Comparison of ENCODE assay signal across 8 cellular contexts in the genomic region with DNA sequence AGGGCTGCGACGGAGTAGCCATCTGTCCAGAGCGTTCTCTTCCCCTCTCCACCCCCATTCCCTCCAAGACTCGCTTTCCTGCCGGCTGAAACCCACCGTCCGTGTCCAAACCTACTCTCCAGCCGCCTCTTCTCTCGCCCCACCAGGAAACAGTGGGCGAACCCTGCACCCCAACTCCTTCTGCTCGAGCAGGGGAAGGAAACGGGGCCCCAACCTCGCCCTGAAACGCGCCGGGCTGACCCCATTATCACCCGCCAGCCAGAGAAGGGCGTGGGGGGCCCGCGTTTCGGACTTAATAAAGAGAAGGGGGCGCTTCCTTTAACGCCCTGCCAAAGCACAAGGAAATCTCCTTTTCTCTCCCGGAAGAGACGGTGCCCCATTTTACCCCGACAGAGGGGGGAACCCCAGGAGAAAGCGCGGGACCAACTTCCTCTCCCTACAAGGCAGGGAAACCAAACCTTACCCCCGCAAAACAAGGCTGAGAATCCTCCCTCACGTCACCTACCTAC. TPM values are rescaled to one million over a fixed set of nuclear protein-coding genes. Genes with fewer than 3 reads are reported as not detected.
DNase-seq lines count a peak whose midpoint lies in the region; ATAC-seq and TF ChIP-seq lines count a peak whose summit lies in the region.

No MANE protein-coding gene starts in this region.

- ATAC-seq in HG03442 (IDR thresholded peaks at IDR 0.05; ENCODE audit: unreplicated experiment) (no peak), HG03175 (IDR thresholded peaks at IDR 0.05; ENCODE audit: unreplicated experiment) (no peak)

- H3K27ac ChIP-seq in OCI-LY3 (ENCODE audit: low read length) (peak overlapping the region; percentile 92), right atrium auricular region (peak overlapping the region; percentile 99 to 100), skeletal muscle tissue (ENCODE audit: low read depth, low read length) (peak overlapping the region; percentile 100)

- DNase-seq in right atrium auricular region (ENCODE audit: low spot score) (no peak), NCI-H226 (no peak)

- H3K9me3 ChIP-seq in ES-I3 (ENCODE audit: control insufficient read depth, insufficient read depth, low read length) (no peaks in the 10 kb centered on the region), OCI-LY3 (ENCODE audit: insufficient read depth, low read length) (no peaks in the 10 kb centered on the region), right atrium auricular region (no peaks in the 10 kb centered on the region), skeletal muscle tissue (ENCODE audit: control insufficient read depth in 3 of 3, low read length in 3 of 3) (no peaks in the 10 kb centered on the region)

- peak overlapping the region; percentile 89 for H3K4me3 ChIP-seq in OCI-LY3 (ENCODE audit: low read length)
- H3K4me3 ChIP-seq in right atrium auricular region: peak overlapping the region; percentile 76 to 98
- peak overlapping the region; percentile 84 to 90 (median 90) for H3K4me3 ChIP-seq in skeletal muscle tissue (ENCODE audit: low read length in 3 of 3)

- peaks cover 59% of the 10 kb centered on the region for H3K79me2 ChIP-seq in OCI-LY3 (ENCODE audit: low read length)

- H3K36me3 Mint-ChIP-seq in activated naive CD4-positive, alpha-beta T cell treated with anti-CD3 and anti-CD28 coated beads, Interleukin-2, amount 50 U/mL, for 24 hours: peaks cover 13% of the 10 kb centered on the region

- H3K27me3 ChIP-seq in OCI-LY3 (ENCODE audit: low read depth, low read length) (no peaks in the 10 kb centered on the region), right atrium auricular region (no peaks in the 10 kb centered on the region), skeletal muscle tissue (ENCODE audit: control insufficient read depth in 3 of 3, insufficient read depth in 3 of 3, low read length in 3 of 3) (no peaks in the 10 kb centered on the region)

- TF ChIP-seq CTCF in OCI-LY3 (IDR thresholded peaks at IDR 0.05; ENCODE audit: low read depth, low read length) (no peak), right atrium auricular region (IDR thresholded peaks at IDR 0.05) (no peak)

- peaks cover 54% of the 10 kb centered on the region for H3K4me1 Mint-ChIP-seq in activated naive CD4-positive, alpha-beta T cell treated with anti-CD3 and anti-CD28 coated beads, Interleukin-2, amount 50 U/mL, for 24 hours

- no peak overlapping the region for H2AFZ ChIP-seq in OCI-LY3 (ENCODE audit: low read depth, low read length)

- H3K4me3 Mint-ChIP-seq in activated naive CD4-positive, alpha-beta T cell treated with anti-CD3 and anti-CD28 coated beads, Interleukin-2, amount 50 U/mL, for 24 hours: peak overlapping the region; percentile 98

- H3K27ac Mint-ChIP-seq in activated naive CD4-positive, alpha-beta T cell treated with anti-CD3 and anti-CD28 coated beads, Interleukin-2, amount 50 U/mL, for 24 hours: peak overlapping the region; percentile 99

- no peaks in the 10 kb centered on the region for H3K27me3 Mint-ChIP-seq in activated naive CD4-positive, alpha-beta T cell treated with anti-CD3 and anti-CD28 coated beads, Interleukin-2, amount 50 U/mL, for 24 hours

- H3K9ac ChIP-seq in ES-I3 (ENCODE audit: low read depth, low read length) (peak overlapping the region; percentile 90), OCI-LY3 (ENCODE audit: low read length) (peak overlapping the region; percentile 100), skeletal muscle tissue (ENCODE audit: low read depth in 1 of 3, low read length in 3 of 3) (peak overlapping the region; percentile 92 to 100 (median 100))

- peaks cover 5% of the 10 kb centered on the region; the same call in 1 of the 2 replicates for H4K20me1 ChIP-seq in OCI-LY3 (ENCODE audit: insufficient read depth, low read length)

- peaks cover 46% of the 10 kb centered on the region for H3K4me1 ChIP-seq in ES-I3 (ENCODE audit: insufficient read depth, low read length)
- peaks cover 27% of the 10 kb centered on the region for H3K4me1 ChIP-seq in OCI-LY3 (ENCODE audit: low read length)
- H3K4me1 ChIP-seq in right atrium auricular region: peaks cover 0 to 53% of the 10 kb centered on the region in 2 donors
- peaks cover 31 to 54% (median 49%) of the 10 kb centered on the region in 3 donors for H3K4me1 ChIP-seq in skeletal muscle tissue (ENCODE audit: control insufficient read depth in 3 of 3, insufficient read depth in 3 of 3, low read length in 3 of 3)

- peaks cover 7% of the 10 kb centered on the region; the same call in 1 of the 2 replicates for H3K36me3 ChIP-seq in ES-I3 (ENCODE audit: insufficient read depth, low read length)
- H3K36me3 ChIP-seq in OCI-LY3 (replicated peaks; ENCODE audit: low read depth, low read length): peaks cover 46% of the 10 kb centered on the region
- H3K36me3 ChIP-seq in right atrium auricular region: no peaks in the 10 kb centered on the region
- H3K36me3 ChIP-seq in skeletal muscle tissue (ENCODE audit: control insufficient read depth in 3 of 3, insufficient read depth in 3 of 3, low read length in 3 of 3): no peaks in the 10 kb centered on the region

- H3K9me3 Mint-ChIP-seq in activated naive CD4-positive, alpha-beta T cell treated with anti-CD3 and anti-CD28 coated beads, Interleukin-2, amount 50 U/mL, for 24 hours: no peaks in the 10 kb centered on the region

- H3K4me2 ChIP-seq in OCI-LY3 (ENCODE audit: low read length): peak overlapping the region; percentile 85

RNA-seq across cellular contexts. Expression of gene ZC3H4, which starts 2.4 kb away (rescaled TPM):
- total RNA-seq in right atrium auricular region (10 to 100 TPM; 15.4 to 18.0 TPM), skeletal muscle tissue (14.6 TPM)

RNA-seq across cellular contexts. Expression of gene SAE1, which starts 19.5 kb away (rescaled TPM):
- total RNA-seq in right atrium auricular region (10 to 100 TPM; 43.7 to 48.7 TPM), skeletal muscle tissue (71.0 TPM)
